7 cellular contexts compared by ENCODE assay signal in genomic region chr6:31737315-31738047, GRCh38. TPM values are rescaled to one million over a fixed set of nuclear protein-coding genes. Genes with fewer than 3 reads are reported as not detected.
DNase-seq lines count a peak whose midpoint lies in the region; ATAC-seq and TF ChIP-seq lines count a peak whose summit lies in the region.

No MANE protein-coding gene starts in this region.

- H3K9me3 Mint-ChIP-seq in GM23338 (no peaks in the 10 kb centered on the region; the same call in 2 of the 3 replicates), brain (peaks cover 0 to 2% (median 0%) of the 10 kb centered on the region in 5 experiments)

- peaks cover 14% of the 10 kb centered on the region for H3K36me3 ChIP-seq in GM23338 (ENCODE audit: insufficient read depth)
- H3K36me3 ChIP-seq in mucosa of stomach (ENCODE audit: control insufficient read depth, insufficient read depth, low read length), result peaks cover 10% of the 10 kb centered on the region

- H3K4me3 ChIP-seq in GM23338 (peak overlapping the region; percentile 96), mucosa of stomach (ENCODE audit: low read length) (peak overlapping the region; percentile 1)

- H3K4me3 Mint-ChIP-seq in GM23338 (peak overlapping the region; percentile 92), brain (peak overlapping the region; percentile 50 to 97 (median 91))

- 0 out of 2 replicates have a peak, but pooled peaks cover 11% of the 10 kb centered on the region for H4K20me1 ChIP-seq in GM23338 (replicated peaks; ENCODE audit: insufficient read depth)

- H3K79me2 ChIP-seq in GM23338 (replicated peaks; ENCODE audit: insufficient read depth), result peaks cover 27% of the 10 kb centered on the region

- H3K36me3 Mint-ChIP-seq in GM23338 (ENCODE audit: low read depth) (peaks cover 35% of the 10 kb centered on the region), brain (peaks cover 15% of the 10 kb centered on the region)

- 0 out of 2 replicates have a peak overlapping the region, but pooled peaks have one; percentile 58 for H3K27ac ChIP-seq in GM23338 (ENCODE audit: low read depth)

- H3K4me1 ChIP-seq in GM23338 (ENCODE audit: insufficient read depth) (peaks cover 42% of the 10 kb centered on the region), mucosa of stomach (ENCODE audit: control insufficient read depth, insufficient read depth, low read length) (peaks cover 52% of the 10 kb centered on the region)

- ATAC-seq in GM23338 (no peak), GM21367 (IDR thresholded peaks at IDR 0.05; ENCODE audit: unreplicated experiment) (no peak), HG03159 (IDR thresholded peaks at IDR 0.05; ENCODE audit: unreplicated experiment) (no peak), HG03469 (IDR thresholded peaks at IDR 0.05; ENCODE audit: unreplicated experiment) (no peak)

- H3K9ac ChIP-seq in mucosa of stomach (ENCODE audit: low read length), result peak overlapping the region; percentile 96

- H3K4me1 Mint-ChIP-seq in GM23338, result peaks cover 45% of the 10 kb centered on the region
- peaks cover 81% of the 10 kb centered on the region for H3K4me1 Mint-ChIP-seq in brain

- DNase-seq in GM23338 (ENCODE audit: low spot score), result peak; percentile 56
- peak; percentile 92 for DNase-seq in NCI-H748 (lab: John Stamatoyannopoulos, UW; ENCODE audit: unreplicated experiment)

- H3K27me3 ChIP-seq in GM23338 (ENCODE audit: insufficient read depth), result no peaks in the 10 kb centered on the region
- no peaks in the 10 kb centered on the region for H3K27me3 ChIP-seq in mucosa of stomach (ENCODE audit: control insufficient read depth, insufficient read depth, low read length)

- H3K9me2 ChIP-seq in GM23338 (ENCODE audit: insufficient read depth), result no peaks in the 10 kb centered on the region

- H3K9me3 ChIP-seq in mucosa of stomach (ENCODE audit: control insufficient read depth, low read length), result no peaks in the 10 kb centered on the region

- TF ChIP-seq CTCF in GM23338 (conservative IDR thresholded peaks at IDR 0.05; ENCODE audit: low read depth in 2 of 2), result no peak
- no peak for TF ChIP-seq CTCF in brain (conservative IDR thresholded peaks at IDR 0.05)

- peaks cover 43% of the 10 kb centered on the region for H3F3A ChIP-seq in GM23338 (replicated peaks; ENCODE audit: low read depth)

- H3K4me2 ChIP-seq in GM23338, result peak overlapping the region; percentile 91

- peak overlapping the region; percentile 73; the same call in 1 of the 2 replicates for H2AFZ ChIP-seq in GM23338

- H3K27ac Mint-ChIP-seq in GM23338 (no peak overlapping the region; the same call in 1 of the 2 replicates), brain (peak overlapping the region; percentile 28 to 96 (median 96))

- peaks cover 28% of the 10 kb centered on the region for H3K27me3 Mint-ChIP-seq in GM23338 (ENCODE audit: insufficient read depth, low read depth, poor library complexity)
- peaks cover 17% of the 10 kb centered on the region for H3K27me3 Mint-ChIP-seq in brain

TF ChIP-seq in GM23338, 12 proteins besides CTCF, POLR2A, EP300 and RAD21:
- TF ChIP-seq JUNB (IDR thresholded peaks at IDR 0.05; ENCODE audit: unreplicated experiment) (no peak), STAT1 (IDR thresholded peaks at IDR 0.05; ENCODE audit: unreplicated experiment) (no peak), EZH2phosphoT487 (IDR thresholded peaks at IDR 0.05; ENCODE audit: unreplicated experiment) (no peak), ZNF114 (CRISPR knock-in tag; IDR thresholded peaks at IDR 0.05) (no peak), ETS1 (IDR thresholded peaks at IDR 0.05) (no peak), ZNF331 (CRISPR knock-in tag; IDR thresholded peaks at IDR 0.05; ENCODE audit: low read depth) (no peak), CREB1 (CRISPR knock-in tag; IDR thresholded peaks at IDR 0.05; ENCODE audit: low read depth) (no peak), POLR2AphosphoS5 (IDR thresholded peaks at IDR 0.05; ENCODE audit: low read depth) (no peak), ZNF462 (CRISPR knock-in tag; IDR thresholded peaks at IDR 0.05) (no peak)

RNA-seq across cellular contexts. Expression of gene CLIC1, which starts 1.2 kb away (rescaled TPM):
- total RNA-seq in GM23338 (2014; rRNA removed; shearing (Covaris generic)), result 226 and 269 TPM in 2 replicates
- polyA plus RNA-seq in GM23338 (2016; fragmentation: Nextera tagmentation; extraction: Ambion mirVana), result 269 and 296 TPM in 2 replicates
- polyA plus RNA-seq in brain (ENCODE audit: insufficient read depth, low read depth, low replicate concordance), result 424 TPM

RNA-seq across cellular contexts. Expression of gene MSH5, which starts 2.3 kb away (rescaled TPM):
- total RNA-seq in GM23338 (2014; rRNA removed; shearing (Covaris generic)), result 23.9 and 27.2 TPM in 2 replicates
- 12.1 and 12.8 TPM in 2 replicates for polyA plus RNA-seq in GM23338 (2016; fragmentation: Nextera tagmentation; extraction: Ambion mirVana)
- polyA plus RNA-seq in brain (ENCODE audit: insufficient read depth, low read depth, low replicate concordance), result 3.1 TPM

RNA-seq across cellular contexts. Expression of gene DDAH2, which starts 8.4 kb away (rescaled TPM):
- 58.7 and 62.2 TPM in 2 replicates for total RNA-seq in GM23338 (2014; rRNA removed; shearing (Covaris generic))
- polyA plus RNA-seq in GM23338 (2016; fragmentation: Nextera tagmentation; extraction: Ambion mirVana) (65.0 and 65.1 TPM in 2 replicates), brain (ENCODE audit: insufficient read depth, low read depth, low replicate concordance) (284 TPM)

RNA-seq across cellular contexts. Expression of gene MPIG6B, which starts 14.3 kb away (rescaled TPM):
- not detected in 2 replicates for total RNA-seq in GM23338 (2014; rRNA removed; shearing (Covaris generic))
- polyA plus RNA-seq in GM23338 (2016; fragmentation: Nextera tagmentation; extraction: Ambion mirVana), result 0.12 and 0.13 TPM in 2 replicates
- 0.39 TPM for polyA plus RNA-seq in brain (ENCODE audit: insufficient read depth, low read depth, low replicate concordance)

RNA-seq across cellular contexts. Expression of gene LY6G6C, which starts 15.9 kb away (rescaled TPM):
- total RNA-seq in GM23338 (2014; rRNA removed; shearing (Covaris generic)), result not detected in 2 replicates
- 0.23 TPM in 1 of 2 replicates, not detected in the other for polyA plus RNA-seq in GM23338 (2016; fragmentation: Nextera tagmentation; extraction: Ambion mirVana)
- polyA plus RNA-seq in brain (ENCODE audit: insufficient read depth, low read depth, low replicate concordance), result not detected
